In genomic region chr1:197252981-197253380, GRCh38 we compare ENCODE assay signal across 2 cellular contexts.
TF ChIP-seq lines count a peak whose summit lies in the region.

No MANE protein-coding gene starts in this region.

TF ChIP-seq in HepG2, 621 proteins besides CTCF, POLR2A, EP300 and RAD21:
- TF ChIP-seq NR2C2 (CRISPR knock-in tag; IDR thresholded peaks at IDR 0.05; ENCODE audit: borderline replicate concordance): no peak
- TF ChIP-seq ZKSCAN5 (CRISPR knock-in tag; IDR thresholded peaks at IDR 0.05): no peak
- no peak for TF ChIP-seq ZNF576 (CRISPR knock-in tag; IDR thresholded peaks at IDR 0.05)
- TF ChIP-seq MAFF (IDR thresholded peaks at IDR 0.05; ENCODE audit: low read depth, low read length): peak; percentile 90
- no peak for TF ChIP-seq ZFP36L1 (CRISPR knock-in tag; IDR thresholded peaks at IDR 0.05)
- peak; percentile 83 to 90 for TF ChIP-seq MAFK (conservative IDR thresholded peaks at IDR 0.05 in 1 of 2, IDR thresholded peaks at IDR 0.05 in 1 of 2; ENCODE audit: low read length in 2 of 2)

TF ChIP-seq in WTC11, 78 proteins besides CTCF, POLR2A, EP300 and RAD21:
- TF ChIP-seq SP1 (CRISPR knock-in tag; conservative IDR thresholded peaks at IDR 0.05) (no peak), PRRX2 (CRISPR knock-in tag; IDR thresholded peaks at IDR 0.05) (no peak), NR2C2 (CRISPR knock-in tag; IDR thresholded peaks at IDR 0.05) (no peak), AR (CRISPR knock-in tag; IDR thresholded peaks at IDR 0.05) (no peak), PRDM15 (CRISPR knock-in tag; IDR thresholded peaks at IDR 0.05) (no peak), GRHL2 (CRISPR knock-in tag; IDR thresholded peaks at IDR 0.05; ENCODE audit: insufficient replicate concordance, severe bottlenecking) (no peak), ATF1 (CRISPR knock-in tag; IDR thresholded peaks at IDR 0.05) (no peak), ZNF416 (CRISPR knock-in tag; IDR thresholded peaks at IDR 0.05) (no peak), CDX4 (CRISPR knock-in tag; IDR thresholded peaks at IDR 0.05; ENCODE audit: borderline replicate concordance) (no peak), ZBTB21 (CRISPR knock-in tag; IDR thresholded peaks at IDR 0.05; ENCODE audit: borderline replicate concordance) (no peak), ESRRA (CRISPR knock-in tag; IDR thresholded peaks at IDR 0.05; ENCODE audit: borderline replicate concordance) (no peak), ARID4B (CRISPR knock-in tag; IDR thresholded peaks at IDR 0.05; ENCODE audit: borderline replicate concordance) (no peak), USF1 (CRISPR knock-in tag; IDR thresholded peaks at IDR 0.05) (no peak), CBFB (CRISPR knock-in tag; IDR thresholded peaks at IDR 0.05; ENCODE audit: low read depth) (no peak)
